8 cellular contexts compared by ENCODE assay signal in the genomic region with DNA sequence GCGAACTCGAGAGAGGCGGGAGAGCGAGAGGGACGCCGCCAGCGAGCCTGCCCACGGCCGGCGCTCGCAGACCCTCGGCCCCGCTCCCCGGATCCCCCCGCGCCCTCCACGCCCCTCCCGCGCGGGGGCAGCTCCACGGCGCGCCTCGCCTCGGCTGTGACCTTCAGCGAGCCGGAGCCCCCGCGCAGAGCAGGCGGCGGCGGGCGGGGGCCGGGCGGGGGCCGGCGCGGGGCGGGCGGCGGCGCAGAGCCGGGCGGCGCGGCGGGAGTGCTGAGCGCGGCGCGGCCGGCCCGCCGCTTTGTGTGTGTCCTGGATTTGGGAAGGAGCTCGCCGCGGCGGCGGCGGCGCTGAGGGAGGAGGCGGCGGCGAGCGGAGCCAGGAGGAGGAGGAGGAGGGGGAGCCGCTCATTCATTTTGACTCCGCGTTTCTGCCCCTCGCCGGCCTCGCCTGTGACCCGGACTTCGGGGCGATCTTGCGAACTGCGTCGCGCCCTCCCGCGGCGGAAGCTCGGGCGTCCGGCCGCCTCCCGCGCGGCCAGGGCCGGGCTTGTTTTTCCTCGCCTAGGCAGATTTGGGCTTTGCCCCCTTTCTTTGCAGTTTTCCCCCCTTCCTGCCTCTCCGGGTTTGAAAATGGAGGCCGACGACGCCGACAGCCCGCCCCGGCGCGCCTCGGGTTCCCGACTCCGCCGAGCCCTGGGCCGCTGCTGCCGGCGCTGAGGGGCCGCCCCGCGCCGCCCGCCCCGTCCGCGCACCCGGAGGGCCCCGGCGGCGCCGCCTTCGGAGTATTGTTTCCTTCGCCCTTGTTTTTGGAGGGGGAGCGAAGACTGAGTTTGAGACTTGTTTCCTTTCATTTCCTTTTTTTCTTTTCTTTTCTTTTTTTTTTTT. TPM values are rescaled to one million over a fixed set of nuclear protein-coding genes. Genes with fewer than 3 reads are reported as not detected.
DNase-seq lines count a peak whose midpoint lies in the region; TF ChIP-seq lines count a peak whose summit lies in the region.

No MANE protein-coding gene starts in this region.

- H3K36me3 ChIP-seq in HAP-1 (replicated peaks) (no peaks in the 10 kb centered on the region), MG63 (no peaks in the 10 kb centered on the region), mucosa of rectum (ENCODE audit: control insufficient read depth in 2 of 2, insufficient read depth in 2 of 2, low read length in 2 of 2) (no peaks in the 10 kb centered on the region)

- peak overlapping the region; percentile 89 to 91 for H3K27ac ChIP-seq in mucosa of rectum (ENCODE audit: low read depth in 2 of 2, low read length in 2 of 2)
- peak overlapping the region; percentile 44 for H3K27ac ChIP-seq in temporal lobe (ENCODE audit: low read depth, low read length)

- DNase-seq in HAP-1 (ENCODE audit: low spot score in 2 of 2) (peak; percentile 50 to 66), MG63 (peak; percentile 59), erythroblast (lab: John Stamatoyannopoulos, UW) (peak; percentile 67 to 81), GM19238 (ENCODE audit: insufficient read length, low spot score) (no peak)
- DNase-seq in activated CD8-positive, alpha-beta memory T cell treated with anti-CD3 and anti-CD28 coated beads, Interleukin-2, amount 50 U/mL, for 4 hours: peak; percentile 43

- H3K4me3 ChIP-seq in HAP-1 (peak overlapping the region; percentile 62), MG63 (peak overlapping the region; percentile 69), mucosa of rectum (ENCODE audit: low read length in 2 of 2) (peak overlapping the region; percentile 65 to 86)

- H3K4me1 ChIP-seq in HAP-1 (peaks cover 27% of the 10 kb centered on the region), mucosa of rectum (ENCODE audit: control insufficient read depth in 2 of 2, insufficient read depth in 2 of 2, low read length in 2 of 2) (peaks cover 5 to 13% of the 10 kb centered on the region in 2 donors)

- in situ Hi-C loops in HAP-1 (cut with MboI; ENCODE audit: low sequenced_read_pairs): no loop called here

- H3K27me3 ChIP-seq in HAP-1 (ENCODE audit: low read depth) (no peaks in the 10 kb centered on the region), MG63 (0 out of 2 replicates have a peak, but pooled peaks cover 4% of the 10 kb centered on the region), mucosa of rectum (ENCODE audit: control insufficient read depth in 2 of 2, insufficient read depth in 2 of 2, low read length in 2 of 2) (peaks cover 4 to 6% of the 10 kb centered on the region in 2 donors)

- TF ChIP-seq CTCF in GM12872 (IDR thresholded peaks at IDR 0.05; ENCODE audit: insufficient read depth, low read depth, low read length): peak; percentile 12; the same call in 1 of the 3 replicates

- H3K9ac ChIP-seq in mucosa of rectum (ENCODE audit: low read depth in 1 of 2, low read length in 2 of 2): peak overlapping the region; percentile 63 to 84

- TF ChIP-seq POLR2A in erythroblast (IDR thresholded peaks at IDR 0.05; ENCODE audit: low read length): no peak

- H3K9me3 ChIP-seq in HAP-1: no peaks in the 10 kb centered on the region
- H3K9me3 ChIP-seq in MG63: no peaks in the 10 kb centered on the region
- H3K9me3 ChIP-seq in mucosa of rectum (ENCODE audit: control insufficient read depth in 2 of 2, low read length in 2 of 2): no peaks in the 10 kb centered on the region

RNA-seq across cellular contexts. Expression of a gene that starts 0.6 kb away (rescaled TPM):
- total RNA-seq in MG63 (2014; rRNA removed; shearing (Covaris generic); ENCODE audit: low replicate concordance): 2.5 and 24.6 TPM in 2 replicates
- 46.0 TPM for total RNA-seq in temporal lobe
